ENCODE assay signal across 8 cellular contexts in genomic region chr12:29148065-29148957, GRCh38. TPM values are rescaled to one million over a fixed set of nuclear protein-coding genes. Genes with fewer than 3 reads are reported as not detected.
A peak's percentile ranks its signal among the peaks of the same experiment; 100 is the strongest.
DNase-seq lines count a peak whose midpoint lies in the region; ATAC-seq and FAIRE-seq lines count a peak whose summit lies in the region.

No MANE protein-coding gene starts in this region.

- no peaks in the 10 kb centered on the region for H3K36me3 Mint-ChIP-seq in activated naive CD8-positive, alpha-beta T cell treated with anti-CD3 and anti-CD28 coated beads for 36 hours

- peaks cover 49% of the 10 kb centered on the region for H3K27me3 Mint-ChIP-seq in activated naive CD8-positive, alpha-beta T cell treated with anti-CD3 and anti-CD28 coated beads for 36 hours

- intact Hi-C loops in left ventricle myocardium superior (cut with micrococcal nuclease): no loop called here

- H3K27ac Mint-ChIP-seq in activated naive CD8-positive, alpha-beta T cell treated with anti-CD3 and anti-CD28 coated beads for 36 hours: peak overlapping the region; percentile 79

- ATAC-seq in left ventricle myocardium superior (peak; percentile 61), GM18873 (IDR thresholded peaks at IDR 0.05; ENCODE audit: low FRiP score, unreplicated experiment) (no peak)

- DNase-seq in stimulated activated CD4-positive, alpha-beta T cell treated with anti-CD3 and anti-CD28 coated beads, Interleukin-2, amount 100 ng/mL, for 24 hours: peak; percentile 15 to 20
- DNase-seq in stimulated activated CD4-positive, alpha-beta T cell treated with anti-CD3 and anti-CD28 coated beads, Interleukin-12 subunit alpha, Interleukin-12 subunit beta, amount 100 ng/mL, for 4 hours: no peak
- DNase-seq in HTR-8/SVneo (ENCODE audit: insufficient read length, low spot score) (peak; percentile 5), left ventricle myocardium superior (peak; percentile 51), retina (peak; percentile 54), ACHN (no peak)
- DNase-seq in activated naive CD8-positive, alpha-beta T cell treated with anti-CD3 and anti-CD28 coated beads for 36 hours: peak; percentile 13

- no peaks in the 10 kb centered on the region for H3K9me3 Mint-ChIP-seq in activated naive CD8-positive, alpha-beta T cell treated with anti-CD3 and anti-CD28 coated beads for 36 hours

- H3K4me3 Mint-ChIP-seq in activated naive CD8-positive, alpha-beta T cell treated with anti-CD3 and anti-CD28 coated beads for 36 hours: peak overlapping the region; percentile 91

- in situ Hi-C loops in ACHN (cut with HindIII; ENCODE audit: low pct_ligation_motif_present, low pct_unique_long_range_greater_than_20kb, low sequenced_read_pairs): no loop called here

- no peak for FAIRE-seq in HTR-8/SVneo (lab: Jason Lieb, UNC)

- peaks cover 7% of the 10 kb centered on the region for H3K4me1 Mint-ChIP-seq in activated naive CD8-positive, alpha-beta T cell treated with anti-CD3 and anti-CD28 coated beads for 36 hours

RNA-seq across cellular contexts. Expression of gene FAR2, which starts 0.8 kb away (rescaled TPM):
- total RNA-seq in activated naive CD8-positive, alpha-beta T cell treated with anti-CD3 and anti-CD28 coated beads for 36 hours: 1 to 10 TPM; 7.0 to 7.6 TPM
- 3.2 TPM for total RNA-seq in left ventricle myocardium superior

Comparison
In these comparisons a context has a peak if more than half of its experiments do, and no peak if none do; other contexts are left out.
1. DNase-seq: peak in stimulated activated CD4-positive, alpha-beta T cell treated with anti-CD3 and anti-CD28 coated beads, Interleukin-2, amount 100 ng/mL, for 24 hours (2 of 2), HTR-8/SVneo (single experiment), activated naive CD8-positive, alpha-beta T cell treated with anti-CD3 and anti-CD28 coated beads for 36 hours (single experiment), left ventricle myocardium superior (single experiment) and retina (single experiment); none in stimulated activated CD4-positive, alpha-beta T cell treated with anti-CD3 and anti-CD28 coated beads, Interleukin-12 subunit alpha, Interleukin-12 subunit beta, amount 100 ng/mL, for 4 hours (single experiment) and ACHN (single experiment).